21 cellular contexts compared by ENCODE assay signal in genomic region chr20:41357424-41358163, GRCh38. TPM values are rescaled to one million over a fixed set of nuclear protein-coding genes. Genes with fewer than 3 reads are reported as not detected.
DNase-seq lines count a peak whose midpoint lies in the region; ATAC-seq, FAIRE-seq and TF ChIP-seq lines count a peak whose summit lies in the region.
"Had no signal": no experiment of that assay in that cellular context is flagged by ENCODE, and none has a peak within 500 bp of the region (broad histone marks: within the 10 kb centered on the region; RNA-seq: fewer than 3 reads in every experiment).

No MANE protein-coding gene starts in this region.

- no peaks in the 10 kb centered on the region for H3K79me2 ChIP-seq in DND-41 (ENCODE audit: insufficient read depth, low read length)
- H3K79me2 ChIP-seq in GM12878 (ENCODE audit: control insufficient read depth, insufficient read depth, low read length) = no peaks in the 10 kb centered on the region
- no peaks in the 10 kb centered on the region for H3K79me2 ChIP-seq in GM23248 (ENCODE audit: insufficient read depth)

- in situ Hi-C loops in GM12878 (cut with MboI) (no loop called here), GM23248 (cut with MboI) (no loop called here)

- H4K20me1 ChIP-seq in DND-41 (ENCODE audit: insufficient read depth, low read length) = peaks cover 5% of the 10 kb centered on the region
- H4K20me1 ChIP-seq in GM12878 (ENCODE audit: control insufficient read depth, insufficient read depth) = no peaks in the 10 kb centered on the region
- H4K20me1 ChIP-seq in GM23248 (ENCODE audit: insufficient read depth) = no peaks in the 10 kb centered on the region
- H4K20me1 ChIP-seq: BLaER1 had no signal

- no peak for TF ChIP-seq POLR2A in GM12878 (IDR thresholded peaks at IDR 0.05; ENCODE audit: low read depth, low read length)

- H3K9me3 Mint-ChIP-seq in naive thymus-derived CD4-positive, alpha-beta T cell = no peaks in the 10 kb centered on the region
- H3K9me3 Mint-ChIP-seq: central memory CD8-positive, alpha-beta T cell had no signal

- H3K9ac ChIP-seq in DND-41 (ENCODE audit: low read depth, low read length) (no peak overlapping the region), GM12878 (ENCODE audit: control insufficient read depth, insufficient read depth, low read length) (no peak overlapping the region), GM23248 (no peak overlapping the region)
- H3K9ac ChIP-seq: BLaER1 had no signal

- no peak for FAIRE-seq in GM12878 (lab: Jason Lieb, UNC)

- H3K27ac ChIP-seq in DND-41 (ENCODE audit: low read length) (no peak overlapping the region), GM12878 (ENCODE audit: control insufficient read depth, insufficient read depth) (no peak overlapping the region), GM23248 (no peak overlapping the region)
- no peak overlapping the region for H3K27ac ChIP-seq in naive thymus-derived CD4-positive, alpha-beta T cell (ENCODE audit: low read depth, low read length)
- H3K27ac ChIP-seq: BLaER1, left lung, ovary, PC-9, testis had no signal

- H3K4me1 ChIP-seq in DND-41 (ENCODE audit: insufficient read depth, low read length) (no peaks in the 10 kb centered on the region), GM12878 (ENCODE audit: control insufficient read depth, insufficient read depth, low read length) (no peaks in the 10 kb centered on the region), GM23248 (ENCODE audit: insufficient read depth) (no peaks in the 10 kb centered on the region)
- H3K4me1 ChIP-seq in naive thymus-derived CD4-positive, alpha-beta T cell (ENCODE audit: control insufficient read depth in 2 of 2, insufficient read depth in 2 of 2, low read length in 2 of 2) = no peaks in the 10 kb centered on the region
- H3K4me1 ChIP-seq: BLaER1, left lung had no signal

- no peak overlapping the region for H2AFZ ChIP-seq in DND-41 (ENCODE audit: low read depth, low read length)
- no peak overlapping the region for H2AFZ ChIP-seq in GM12878 (ENCODE audit: control insufficient read depth, low read depth, low read length)
- no peak overlapping the region for H2AFZ ChIP-seq in GM23248
- H2AFZ ChIP-seq: PC-9 had no signal

- H3K27ac Mint-ChIP-seq in naive thymus-derived CD4-positive, alpha-beta T cell = no peak overlapping the region

- TF ChIP-seq RAD21 in GM12878 (IDR thresholded peaks at IDR 0.05; ENCODE audit: insufficient read depth, low read depth, low read length) = no peak

- H3K9me3 ChIP-seq in DND-41 (ENCODE audit: insufficient read depth, low read length, severe bottlenecking) (no peaks in the 10 kb centered on the region), GM12878 (replicated peaks; ENCODE audit: control insufficient read depth, insufficient read depth, low read length) (no peaks in the 10 kb centered on the region), GM23248 (ENCODE audit: low read depth) (no peaks in the 10 kb centered on the region)
- H3K9me3 ChIP-seq in naive thymus-derived CD4-positive, alpha-beta T cell (ENCODE audit: control insufficient read depth in 2 of 3, low read length in 3 of 3) = no peaks in the 10 kb centered on the region
- H3K9me3 ChIP-seq: BLaER1, left lung, ovary, testis had no signal

- intact Hi-C loops in GM12878 (cut with micrococcal nuclease; ENCODE audit: unreplicated experiment) = no loop called here
- intact Hi-C loops in naive thymus-derived CD4-positive, alpha-beta T cell (cut with micrococcal nuclease) = no loop called here

- POLR2A ChIA-PET in GM12878 (lab: Charles Lee) = no interaction called here
- POLR2A ChIA-PET in naive thymus-derived CD4-positive, alpha-beta T cell (lab: Charles Lee) = no interaction called here

- CTCF ChIA-PET in GM12878 (lab: Yijun Ruan, JAX) = interaction anchor here (0.7 kb wide), 1 partner anchor 10 kb away, joined by 4 read pairs; no protein-coding TSS in a partner anchor
- CTCF ChIA-PET in naive thymus-derived CD4-positive, alpha-beta T cell (lab: Charles Lee) = no interaction called here

- DNase-seq in DND-41 = no peak
- DNase-seq in H7 = peak; percentile 41
- no peak for DNase-seq in GM12878 (ENCODE audit: low read depth, low spot score)
- DNase-seq in naive thymus-derived CD4-positive, alpha-beta T cell = no peak
- no peak for DNase-seq in GM23248
- DNase-seq in AG20443 (ENCODE audit: low spot score) = no peak
- DNase-seq: activated CD4-positive, alpha-beta T cell treated with anti-CD3 and anti-CD28 coated beads for 48 hours; activated CD8-positive, alpha-beta memory T cell treated with anti-CD3 and anti-CD28 coated beads, Interleukin-2, amount 50 U/mL, for 48 hours; activated gamma-delta T cell; amniotic stem cell; NCI-H2029; NCI-H526 treated with DMSO at 0.1 percent for 48 hours; ovary; stimulated activated CD4-positive, alpha-beta T cell treated with anti-CD3 and anti-CD28 coated beads, Interleukin-4, amount 100 ng/mL, for 24 hours; testis had no signal

- 39% methylated on average over 10 of the region's 11 CpGs for WGBS in GM12878 (ENCODE audit: insufficient coverage, insufficient replicate concordance, low lambda C conversion rate, missing lambda C conversion rate)
- 83 to 84% methylated on average over 10 to 11 of the region's 11 CpGs for WGBS in GM23248 (ENCODE audit: low coverage in 1 of 2, low lambda C conversion rate in 2 of 2, missing lambda C conversion rate in 2 of 2), 2 experiments

- ATAC-seq in DND-41 (ENCODE audit: insufficient read depth, low read depth) (no peak), GM12878 (peak; percentile 29; the same call in 2 of the 3 replicates), GM18498 (IDR thresholded peaks at IDR 0.05; ENCODE audit: unreplicated experiment) (no peak)
- ATAC-seq in naive thymus-derived CD4-positive, alpha-beta T cell = peak; percentile 12
- ATAC-seq: left lung had no signal

- H3K27me3 ChIP-seq in DND-41 (ENCODE audit: insufficient read depth, low read length, poor library complexity) (no peaks in the 10 kb centered on the region), H7 (ENCODE audit: control insufficient read depth, insufficient read depth, low read length) (no peaks in the 10 kb centered on the region), GM12878 (replicated peaks in 1 of 2; ENCODE audit: control insufficient read depth in 2 of 2, insufficient read depth in 2 of 2, low read length in 1 of 2) (no peaks in the 10 kb centered on the region; a peak in 1 of 4 replicates), GM23248 (replicated peaks; ENCODE audit: insufficient read depth) (no peaks in the 10 kb centered on the region)
- no peaks in the 10 kb centered on the region for H3K27me3 ChIP-seq in naive thymus-derived CD4-positive, alpha-beta T cell (ENCODE audit: control insufficient read depth in 2 of 2, insufficient read depth in 2 of 2, low read length in 2 of 2)
- H3K27me3 ChIP-seq: BLaER1, left lung, ovary, testis had no signal

- RAD21 ChIA-PET in GM12878 (lab: Charles Lee; ENCODE audit: unreplicated experiment) = no interaction called here

- H3K36me3 Mint-ChIP-seq in naive thymus-derived CD4-positive, alpha-beta T cell = no peaks in the 10 kb centered on the region

- SMC1A ChIA-PET in GM12878 (lab: Charles Lee; ENCODE audit: uncharacterized antibody, unreplicated experiment) = no interaction called here

- peak; percentile 36 for TF ChIP-seq CTCF in DND-41 (IDR thresholded peaks at IDR 0.05; ENCODE audit: borderline replicate concordance, extremely low read depth, low read length, poor library complexity, severe bottlenecking)
- no peak; a peak in 1 of 6 replicates for TF ChIP-seq CTCF in GM12878 (IDR thresholded peaks at IDR 0.05 in 2 of 3, conservative IDR thresholded peaks at IDR 0.05 in 1 of 3; ENCODE audit: control insufficient read depth in 2 of 3, extremely low read depth in 1 of 3, insufficient read depth in 1 of 3, low read depth in 3 of 3, low read length in 3 of 3)

- TF ChIP-seq EP300 in GM12878 (IDR thresholded peaks at IDR 0.05; ENCODE audit: borderline replicate concordance in 1 of 2, control insufficient read depth in 1 of 2, low read depth in 2 of 2, low read length in 2 of 2) = no peak

- no peaks in the 10 kb centered on the region for H3K36me3 ChIP-seq in DND-41 (ENCODE audit: insufficient read depth, low read length)
- H3K36me3 ChIP-seq in H7 (replicated peaks; ENCODE audit: control insufficient read depth, insufficient read depth, low read length) = no peaks in the 10 kb centered on the region
- no peaks in the 10 kb centered on the region for H3K36me3 ChIP-seq in GM12878 (ENCODE audit: control insufficient read depth in 2 of 2, insufficient read depth in 2 of 2, low read length in 1 of 2)
- no peaks in the 10 kb centered on the region for H3K36me3 ChIP-seq in naive thymus-derived CD4-positive, alpha-beta T cell (ENCODE audit: control insufficient read depth in 2 of 3, insufficient read depth in 3 of 3, low read length in 3 of 3)
- no peaks in the 10 kb centered on the region for H3K36me3 ChIP-seq in GM23248 (ENCODE audit: low read depth)
- H3K36me3 ChIP-seq: BLaER1, ovary had no signal

- no TSS peak for BruUV-seq in GM12878 (replicated peaks; lab: Mats Ljungman, UMichigan)

- H3K4me3 Mint-ChIP-seq in naive thymus-derived CD4-positive, alpha-beta T cell = no peak overlapping the region
- H3K4me3 Mint-ChIP-seq: central memory CD8-positive, alpha-beta T cell had no signal

- H3K4me1 Mint-ChIP-seq in naive thymus-derived CD4-positive, alpha-beta T cell = no peaks in the 10 kb centered on the region
- H3K4me1 Mint-ChIP-seq: central memory CD8-positive, alpha-beta T cell had no signal

- H3F3A ChIP-seq in GM23248 (ENCODE audit: insufficient read depth) = no peaks in the 10 kb centered on the region

- no peaks in the 10 kb centered on the region for H3K9me2 ChIP-seq in GM23248 (ENCODE audit: insufficient read depth)

- H3K4me3 ChIP-seq in DND-41 (ENCODE audit: low read depth in 1 of 2, low read length in 2 of 2) (no peak overlapping the region), H7 (ENCODE audit: insufficient read depth, low read depth, low read length) (no peak overlapping the region), GM12878 (no peak overlapping the region), GM23248 (no peak overlapping the region)
- H3K4me3 ChIP-seq in naive thymus-derived CD4-positive, alpha-beta T cell (ENCODE audit: low read length) = no peak overlapping the region
- H3K4me3 ChIP-seq: BLaER1, left lung, ovary, PC-9, testis had no signal

- H3K27me3 Mint-ChIP-seq in naive thymus-derived CD4-positive, alpha-beta T cell = no peaks in the 10 kb centered on the region
- H3K27me3 Mint-ChIP-seq: central memory CD8-positive, alpha-beta T cell had no signal

- H3K4me2 ChIP-seq in DND-41 (ENCODE audit: insufficient read depth, low read length) (no peak overlapping the region), GM12878 (ENCODE audit: control insufficient read depth, insufficient read depth) (no peak overlapping the region), GM23248 (ENCODE audit: unreplicated experiment) (no peak overlapping the region)
- H3K4me2 ChIP-seq: BLaER1, PC-9 had no signal

RNA-seq across cellular contexts. Expression of gene EMILIN3, which starts 9.0 kb away (rescaled TPM):
- total RNA-seq in H7 (2014; rRNA removed; shearing (Covaris generic)) = 6.2 and 7.9 TPM in 2 replicates
- not detected in 2 replicates for total RNA-seq in GM12878 (2013; cell fraction: nucleolus; rRNA removed)
- not detected in 2 replicates for total RNA-seq in GM12878 (2014; rRNA removed)
- not detected in 2 replicates for total RNA-seq in GM12878 (2014; rRNA removed; fragmentation: Illumina TruSeq; extraction: Trizol)
- not detected in 2 replicates for total RNA-seq in GM12878 (2021)
- polyA plus RNA-seq in GM12878 (2011; ENCODE audit: low read depth) = not detected
- not detected in 2 replicates for polyA plus RNA-seq in GM12878 (2011; rRNA removed)
- polyA plus RNA-seq in GM12878 (2011; cell fraction: cytosol; rRNA removed) = not detected in 2 replicates
- polyA plus RNA-seq in GM12878 (2011; cell fraction: nucleus; rRNA removed) = not detected in 2 replicates
- not detected in 2 replicates for polyA plus RNA-seq in GM12878 (2012)
- polyA plus RNA-seq in GM12878 (2014; fragmentation: Illumina TruSeq; extraction: Trizol) = not detected in 2 replicates
- not detected for polyA plus RNA-seq in GM12878 (2014; fragmentation: Nextera tagmentation; extraction: Ambion mirVana)
- not detected in 2 replicates for polyA plus RNA-seq in GM12878 (2014; rRNA removed)
- polyA plus RNA-seq in GM12878 (2016; fragmentation: Nextera tagmentation; extraction: Ambion mirVana) = not detected
- polyA minus RNA-seq in GM12878 (2011; rRNA and poly(A)+ RNA removed) = not detected in 2 replicates
- not detected in 2 replicates for polyA minus RNA-seq in GM12878 (2011; cell fraction: cytosol; rRNA and poly(A)+ RNA removed)
- polyA minus RNA-seq in GM12878 (2011; cell fraction: nucleus; rRNA and poly(A)+ RNA removed) = not detected in 2 replicates
- under 1 TPM in 1 of 5 experiments, not detected in 4; 0.19 TPM for total RNA-seq in naive thymus-derived CD4-positive, alpha-beta T cell
- not detected for polyA plus RNA-seq in naive thymus-derived CD4-positive, alpha-beta T cell
- 0.13 TPM in 1 of 2 replicates, not detected in the other for total RNA-seq in GM23248 (2014; rRNA removed; shearing (Covaris generic))
- 0.11 TPM in 1 of 2 replicates, not detected in the other for polyA plus RNA-seq in GM23248 (2016; fragmentation: Nextera tagmentation; extraction: Ambion mirVana)
- total RNA-seq: fibroblast of villous mesenchyme, PC-9 had no signal

RNA-seq across cellular contexts. Expression of gene LPIN3, which starts 17.0 kb away (rescaled TPM):
- 4.5 and 6.7 TPM in 2 replicates for total RNA-seq in H7 (2014; rRNA removed; shearing (Covaris generic))
- 0.27 and 0.44 TPM in 2 replicates for total RNA-seq in GM12878 (2013; cell fraction: nucleolus; rRNA removed)
- total RNA-seq in GM12878 (2014; rRNA removed) = 0.23 and 0.38 TPM in 2 replicates
- 0.18 and 0.28 TPM in 2 replicates for total RNA-seq in GM12878 (2014; rRNA removed; fragmentation: Illumina TruSeq; extraction: Trizol)
- total RNA-seq in GM12878 (2021) = 0.49 and 0.51 TPM in 2 replicates
- 1.1 TPM for polyA plus RNA-seq in GM12878 (2011; ENCODE audit: low read depth)
- 0.37 and 0.65 TPM in 2 replicates for polyA plus RNA-seq in GM12878 (2011; rRNA removed)
- polyA plus RNA-seq in GM12878 (2011; cell fraction: cytosol; rRNA removed) = 0.42 TPM in 2 replicates
- polyA plus RNA-seq in GM12878 (2011; cell fraction: nucleus; rRNA removed) = 7.2 and 11.2 TPM in 2 replicates
- 1.4 and 1.7 TPM in 2 replicates for polyA plus RNA-seq in GM12878 (2012)
- 0.17 and 0.53 TPM in 2 replicates for polyA plus RNA-seq in GM12878 (2014; fragmentation: Illumina TruSeq; extraction: Trizol)
- polyA plus RNA-seq in GM12878 (2014; fragmentation: Nextera tagmentation; extraction: Ambion mirVana) = under 1 TPM; 0.13 to 0.22 TPM
- 0.90 and 1.3 TPM in 2 replicates for polyA plus RNA-seq in GM12878 (2014; rRNA removed)
- under 1 TPM; 0.60 to 0.63 TPM for polyA plus RNA-seq in GM12878 (2016; fragmentation: Nextera tagmentation; extraction: Ambion mirVana)
- 0.88 and 1.2 TPM in 2 replicates for polyA minus RNA-seq in GM12878 (2011; rRNA and poly(A)+ RNA removed)
- polyA minus RNA-seq in GM12878 (2011; cell fraction: cytosol; rRNA and poly(A)+ RNA removed) = not detected in 2 replicates
- polyA minus RNA-seq in GM12878 (2011; cell fraction: nucleus; rRNA and poly(A)+ RNA removed) = 1.1 and 1.5 TPM in 2 replicates
- total RNA-seq in naive thymus-derived CD4-positive, alpha-beta T cell = 1 to 10 TPM in 2 of 5 experiments, under 1 TPM in 3; 0.37 to 3.0 (median 0.84) TPM
- polyA plus RNA-seq in naive thymus-derived CD4-positive, alpha-beta T cell = under 1 TPM in 1 of 2 donors, not detected in 1; 0.10 TPM
- total RNA-seq in GM23248 (2014; rRNA removed; shearing (Covaris generic)) = 11.1 and 11.5 TPM in 2 replicates
- polyA plus RNA-seq in GM23248 (2016; fragmentation: Nextera tagmentation; extraction: Ambion mirVana) = 13.0 and 14.5 TPM in 2 replicates

RNA-seq across cellular contexts. Expression of gene ZHX3, which starts 40.1 kb away (rescaled TPM):
- total RNA-seq in H7 (2014; rRNA removed; shearing (Covaris generic)) = 2.5 and 5.1 TPM in 2 replicates
- total RNA-seq in GM12878 (2013; cell fraction: nucleolus; rRNA removed) = 12.7 and 15.6 TPM in 2 replicates
- total RNA-seq in GM12878 (2014; rRNA removed) (4.6 and 5.7 TPM in 2 replicates), GM12878 (2014; rRNA removed; fragmentation: Illumina TruSeq; extraction: Trizol) (5.3 and 5.4 TPM in 2 replicates), GM12878 (2021) (13.3 and 14.0 TPM in 2 replicates)
- 5.5 TPM for polyA plus RNA-seq in GM12878 (2011; ENCODE audit: low read depth)
- polyA plus RNA-seq in GM12878 (2011; rRNA removed) (4.0 and 5.7 TPM in 2 replicates), GM12878 (2014; fragmentation: Illumina TruSeq; extraction: Trizol) (7.2 and 9.3 TPM in 2 replicates), GM12878 (2014; fragmentation: Nextera tagmentation; extraction: Ambion mirVana) (1 to 10 TPM; 1.3 to 1.4 TPM), GM12878 (2014; rRNA removed) (5.2 and 5.6 TPM in 2 replicates), GM12878 (2016; fragmentation: Nextera tagmentation; extraction: Ambion mirVana) (1 to 10 TPM; 1.5 to 1.7 TPM), GM23248 (2016; fragmentation: Nextera tagmentation; extraction: Ambion mirVana) (9.8 and 11.5 TPM in 2 replicates)
- 4.7 and 5.4 TPM in 2 replicates for polyA plus RNA-seq in GM12878 (2011; cell fraction: cytosol; rRNA removed)
- polyA plus RNA-seq in GM12878 (2011; cell fraction: nucleus; rRNA removed) = 4.6 and 7.4 TPM in 2 replicates
- polyA plus RNA-seq in GM12878 (2012) = 3.0 and 4.0 TPM in 2 replicates
- 10.5 and 11.8 TPM in 2 replicates for polyA minus RNA-seq in GM12878 (2011; rRNA and poly(A)+ RNA removed)
- polyA minus RNA-seq in GM12878 (2011; cell fraction: cytosol; rRNA and poly(A)+ RNA removed) = 2.3 and 3.9 TPM in 2 replicates
- polyA minus RNA-seq in GM12878 (2011; cell fraction: nucleus; rRNA and poly(A)+ RNA removed) = 3.7 and 8.3 TPM in 2 replicates
- total RNA-seq in naive thymus-derived CD4-positive, alpha-beta T cell = 10 to 100 TPM in 2 of 5 experiments, 1 to 10 TPM in 3; 7.9 to 12.8 (median 9.8) TPM
- 1 to 10 TPM; 6.6 to 6.9 TPM for polyA plus RNA-seq in naive thymus-derived CD4-positive, alpha-beta T cell
- 37.3 and 38.5 TPM in 2 replicates for total RNA-seq in GM23248 (2014; rRNA removed; shearing (Covaris generic))

Comparison
In these comparisons a context has a peak if more than half of its experiments do, and no peak if none do; other contexts are left out.
1. ATAC-seq: peak in GM12878 (single experiment) and naive thymus-derived CD4-positive, alpha-beta T cell (single experiment); none in DND-41 (single experiment) and GM18498 (single experiment).